ENCODE assay signal across 21 cellular contexts in genomic region chr11:128595221-128595620, GRCh38. TPM values are rescaled to one million over a fixed set of nuclear protein-coding genes. Genes with fewer than 3 reads are reported as not detected.
DNase-seq lines count a peak whose midpoint lies in the region; ATAC-seq and TF ChIP-seq lines count a peak whose summit lies in the region.
"Had no signal": no experiment of that assay in that cellular context is flagged by ENCODE, and none has a peak within 500 bp of the region (broad histone marks: within the 10 kb centered on the region; RNA-seq: fewer than 3 reads in every experiment).

No MANE protein-coding gene starts in this region.

- no peaks in the 10 kb centered on the region for H3K27me3 Mint-ChIP-seq in naive B cell
- H3K27me3 Mint-ChIP-seq: CD4-positive, alpha-beta T cell had no signal

- CTCF ChIA-PET in HEK293 (lab: Yijun Ruan, JAX), result interaction anchor here (0.5 kb wide), 1 partner anchor 807 kb away, joined by 3 read pairs; no protein-coding TSS in a partner anchor

- peaks cover 10% of the 10 kb centered on the region for H3K4me1 ChIP-seq in HEK293 (ENCODE audit: control insufficient read depth, insufficient read depth, low read length)
- H3K4me1 ChIP-seq: parathyroid adenoma, SJCRH30 had no signal

- no peaks in the 10 kb centered on the region for H3K36me3 Mint-ChIP-seq in naive B cell
- H3K36me3 Mint-ChIP-seq in stimulated activated effector memory CD8-positive, alpha-beta T cell treated with anti-CD3 and anti-CD28 coated beads, Interleukin-12 subunit alpha, Interleukin-12 subunit beta, amount 100 ng/mL, for 72 hours, result no peaks in the 10 kb centered on the region

- DNase-seq in DMS53 treated with DMSO at 0.1 percent for 48 hours (lab: John Stamatoyannopoulos, UW; ENCODE audit: unreplicated experiment) (peak; percentile 31), choroid plexus epithelial cell (ENCODE audit: low read depth) (peak; percentile 40), naive B cell (no peak), lower leg skin (ENCODE audit: low spot score in 2 of 2) (no peak), MV-4-11 (lab: John Stamatoyannopoulos, UW) (no peak)
- DNase-seq in stimulated activated effector memory CD8-positive, alpha-beta T cell treated with anti-CD3 and anti-CD28 coated beads, Interleukin-12 subunit alpha, Interleukin-12 subunit beta, amount 100 ng/mL, for 72 hours (ENCODE audit: low spot score in 2 of 2), result no peak
- DNase-seq: activated CD4-positive, alpha-beta T cell treated with anti-CD3 and anti-CD28 coated beads, Interleukin-2, amount 10 ng/mL, durations not matched to agents 24 days and 14 days; CD4-positive, alpha-beta T cell; cortex of kidney; DMS 273 treated with DMSO at 0.1 percent for 48 hours; heart right ventricle; NCI-H1105 treated with DMSO at 0.1 percent for 48 hours; NCI-H2081; NCI-H446 treated with DMSO at 0.1 percent for 48 hours; nephron progenitor cell; SJCRH30; substantia nigra had no signal

- peaks cover 0 to 2% (median 0%) of the 10 kb centered on the region in 7 donors for H3K9me3 Mint-ChIP-seq in naive B cell
- H3K9me3 Mint-ChIP-seq in stimulated activated effector memory CD8-positive, alpha-beta T cell treated with anti-CD3 and anti-CD28 coated beads, Interleukin-12 subunit alpha, Interleukin-12 subunit beta, amount 100 ng/mL, for 72 hours, result no peaks in the 10 kb centered on the region
- H3K9me3 Mint-ChIP-seq: activated T-helper 2 cell treated with anti-CD3 and anti-CD28 coated beads, Interferon-gamma antibody, Interleukin-2, Interleukin-4, amounts not matched to agents 10 μg/mL and 5 μg/mL and 100 μg/mL, durations not matched to agents 14 hours and 24 hours and 36 hours; CD4-positive, alpha-beta T cell; nephron progenitor cell had no signal

- no peak overlapping the region for H3K27ac ChIP-seq in HEK293 (ENCODE audit: extremely low read depth, low read depth, low read length)
- H3K27ac ChIP-seq: heart right ventricle, parathyroid adenoma, SJCRH30 had no signal

- WGBS in lower leg skin, 2 donors, result 21 to 25% methylated on average over 3 of the region's 3 CpGs

- H3K4me3 Mint-ChIP-seq in naive B cell, result peak overlapping the region in 1 of 8 donors; percentile 25
- H3K4me3 Mint-ChIP-seq in stimulated activated effector memory CD8-positive, alpha-beta T cell treated with anti-CD3 and anti-CD28 coated beads, Interleukin-12 subunit alpha, Interleukin-12 subunit beta, amount 100 ng/mL, for 72 hours, result no peak overlapping the region
- H3K4me3 Mint-ChIP-seq: activated CD4-positive, alpha-beta T cell treated with anti-CD3 and anti-CD28 coated beads, Interleukin-2, amount 10 ng/mL, durations not matched to agents 24 days and 14 days; CD4-positive, alpha-beta T cell; nephron progenitor cell had no signal

- H3K9me3 ChIP-seq in HEK293 (ENCODE audit: control insufficient read depth, insufficient read depth, low read depth, low read length), result no peaks in the 10 kb centered on the region
- H3K9me3 ChIP-seq: heart right ventricle, SJCRH30 had no signal

- H3K36me3 ChIP-seq in HEK293 (ENCODE audit: control insufficient read depth in 2 of 2, insufficient read depth in 1 of 2, low read length in 2 of 2), result no peaks in the 10 kb centered on the region
- H3K36me3 ChIP-seq: heart right ventricle, SJCRH30 had no signal

- peak overlapping the region; percentile 1 to 90 (median 72) for H3K27ac Mint-ChIP-seq in naive B cell
- H3K27ac Mint-ChIP-seq in stimulated activated effector memory CD8-positive, alpha-beta T cell treated with anti-CD3 and anti-CD28 coated beads, Interleukin-12 subunit alpha, Interleukin-12 subunit beta, amount 100 ng/mL, for 72 hours, result no peak overlapping the region
- H3K27ac Mint-ChIP-seq: activated CD4-positive, alpha-beta T cell treated with anti-CD3 and anti-CD28 coated beads, Interleukin-2, amount 10 ng/mL, durations not matched to agents 24 days and 14 days; activated T-helper 2 cell treated with anti-CD3 and anti-CD28 coated beads, Interferon-gamma antibody, Interleukin-2, Interleukin-4, amounts not matched to agents 10 μg/mL and 5 μg/mL and 100 μg/mL, durations not matched to agents 14 hours and 24 hours and 36 hours; CD4-positive, alpha-beta T cell; nephron progenitor cell had no signal

- peaks cover 55 to 69% (median 59%) of the 10 kb centered on the region in 3 donors for H3K4me1 Mint-ChIP-seq in naive B cell
- peaks cover 12% of the 10 kb centered on the region for H3K4me1 Mint-ChIP-seq in stimulated activated effector memory CD8-positive, alpha-beta T cell treated with anti-CD3 and anti-CD28 coated beads, Interleukin-12 subunit alpha, Interleukin-12 subunit beta, amount 100 ng/mL, for 72 hours

- TF ChIP-seq CTCF in HEK293 (tag by site-specific recombination; IDR thresholded peaks at IDR 0.05) (no peak), choroid plexus epithelial cell (conservative IDR thresholded peaks at IDR 0.05; ENCODE audit: low read depth, low read length) (no peak), lower leg skin (IDR thresholded peaks at IDR 0.05) (no peak)

- ATAC-seq in naive B cell (ENCODE audit: low read depth in 2 of 2), result no peak
- ATAC-seq in stimulated activated effector memory CD8-positive, alpha-beta T cell treated with anti-CD3 and anti-CD28 coated beads, Interleukin-12 subunit alpha, Interleukin-12 subunit beta, amount 100 ng/mL, for 72 hours, result no peak
- ATAC-seq: sciatic nerve had no signal

- POLR2A ChIA-PET in HEK293 (lab: Yijun Ruan, JAX), result no interaction called here

- intact Hi-C loops in lower leg skin (cut with DNase I; ENCODE audit: low total_unique reads), result no loop called here

- no peak for TF ChIP-seq POLR2A in lower leg skin (IDR thresholded peaks at IDR 0.05)

- H3K4me3 ChIP-seq in HEK293 (ENCODE audit: low read depth, low read length) (no peak overlapping the region), choroid plexus epithelial cell (ENCODE audit: low read depth, low read length) (no peak overlapping the region), lower leg skin (ENCODE audit: low read depth, poor library complexity, severe bottlenecking) (no peak overlapping the region)
- H3K4me3 ChIP-seq: heart right ventricle, SJCRH30 had no signal

TF ChIP-seq in HEK293, 187 proteins besides CTCF, POLR2A, EP300 and RAD21 (continues in another document):
- TF ChIP-seq ZNF18 (tag by site-specific recombination; IDR thresholded peaks at IDR 0.05) (0 out of 2 replicates have a peak, but pooled peaks have one; percentile 53), ZNF518A (tag by site-specific recombination; conservative IDR thresholded peaks at IDR 0.05; ENCODE audit: low read depth) (no peak), ZEB2 (tag by site-specific recombination; IDR thresholded peaks at IDR 0.05) (peak; percentile 56; the same call in 1 of the 2 replicates)

RNA-seq across cellular contexts. Expression of gene ETS1, which starts 7.9 kb away (rescaled TPM):
- 100 to 1,000 TPM; 205 to 278 (median 247) TPM for polyA plus RNA-seq in naive B cell (ENCODE audit: low read depth in 6 of 6)
- 10 to 100 TPM; 20.6 to 38.7 (median 21.8) TPM for total RNA-seq in lower leg skin

Comparison
In these comparisons a context has a peak if more than half of its experiments do, and no peak if none do; other contexts are left out.
1. DNase-seq: peak in DMS53 treated with DMSO at 0.1 percent for 48 hours (single experiment) and choroid plexus epithelial cell (single experiment); none in naive B cell (single experiment), lower leg skin (0 of 2), stimulated activated effector memory CD8-positive, alpha-beta T cell treated with anti-CD3 and anti-CD28 coated beads, Interleukin-12 subunit alpha, Interleukin-12 subunit beta, amount 100 ng/mL, for 72 hours (0 of 2) and MV-4-11 (single experiment).